In genomic region chr2:169361706-169362345, GRCh38 we compare ENCODE assay signal across 8 cellular contexts. TPM values are rescaled to one million over a fixed set of nuclear protein-coding genes. Genes with fewer than 3 reads are reported as not detected.
A peak's percentile ranks its signal among the peaks of the same experiment; 100 is the strongest.
DNase-seq lines count a peak whose midpoint lies in the region; ATAC-seq and TF ChIP-seq lines count a peak whose summit lies in the region.

No MANE protein-coding gene starts in this region.

- H3K4me1 ChIP-seq in mesenchymal stem cell (ENCODE audit: control insufficient read depth, insufficient read depth, low read depth, low read length): peaks cover 29% of the 10 kb centered on the region
- peaks cover 0 to 45% (median 37%) of the 10 kb centered on the region in 4 donors for H3K4me1 ChIP-seq in tibial artery

- no peak overlapping the region for H2BK12ac ChIP-seq in mesenchymal stem cell (ENCODE audit: low read length in 2 of 2)

- ATAC-seq in GM21360 (IDR thresholded peaks at IDR 0.05; ENCODE audit: unreplicated experiment) (no peak), HG02571 (IDR thresholded peaks at IDR 0.05; ENCODE audit: unreplicated experiment) (no peak)

- H3K4me3 ChIP-seq in coronary artery: peak overlapping the region; percentile 81
- H3K4me3 ChIP-seq in mesenchymal stem cell (ENCODE audit: insufficient read depth in 1 of 2, low read depth in 1 of 2, low read length in 2 of 2): peak overlapping the region; percentile 56 to 73
- peak overlapping the region; percentile 48 to 60 for H3K4me3 ChIP-seq in tibial artery

- no peak overlapping the region for H3K14ac ChIP-seq in mesenchymal stem cell (ENCODE audit: low read length in 2 of 2)

- H2BK120ac ChIP-seq in mesenchymal stem cell (ENCODE audit: low read depth, low read length): no peak overlapping the region

- H2BK5ac ChIP-seq in mesenchymal stem cell (ENCODE audit: low read depth, low read length, poor library complexity, severe bottlenecking): no peak overlapping the region

- under 1% methylated on average over 47 of the region's 57 CpGs for WGBS in mesenchymal stem cell

- intact Hi-C loops in tibial artery (cut with DNase I; ENCODE audit: low total_unique reads): no loop called here

- H3K9me3 ChIP-seq in mesenchymal stem cell (ENCODE audit: control insufficient read depth, low read length) (no peaks in the 10 kb centered on the region), tibial artery (no peaks in the 10 kb centered on the region)

- no peak overlapping the region for H2AFZ ChIP-seq in mesenchymal stem cell (ENCODE audit: low read depth, low read length)

- no peak overlapping the region for H3K23ac ChIP-seq in mesenchymal stem cell (ENCODE audit: low read length in 2 of 2)

- no peak overlapping the region for H3K18ac ChIP-seq in mesenchymal stem cell (ENCODE audit: low read depth in 1 of 2, low read length in 2 of 2)

- no peak overlapping the region for H3K4ac ChIP-seq in mesenchymal stem cell (ENCODE audit: low read depth in 1 of 2, low read length in 2 of 2)

- no peak overlapping the region for H4K91ac ChIP-seq in mesenchymal stem cell (ENCODE audit: low read length)

- DNase-seq in COR-L47 (lab: John Stamatoyannopoulos, UW) (peak; percentile 18), NCI-H69 (lab: John Stamatoyannopoulos, UW) (peak; percentile 65), coronary artery (ENCODE audit: low spot score) (no peak), mesenchymal stem cell (peak; percentile 10), tibial artery (no peak), epidermal melanocyte (ENCODE audit: insufficient read length, low spot score) (no peak)

- no peak overlapping the region for H4K8ac ChIP-seq in mesenchymal stem cell (ENCODE audit: low read length)

- no peak overlapping the region for H3K9ac ChIP-seq in mesenchymal stem cell (ENCODE audit: low read length)

- peaks cover 40 to 74% of the 10 kb centered on the region in 2 experiments for H3K27me3 ChIP-seq in mesenchymal stem cell (ENCODE audit: control insufficient read depth in 1 of 2, insufficient read depth in 1 of 2, low read length in 2 of 2)
- peaks cover 0 to 32% of the 10 kb centered on the region in 2 donors for H3K27me3 ChIP-seq in tibial artery

- TF ChIP-seq CTCF in coronary artery (IDR thresholded peaks at IDR 0.05) (no peak), tibial artery (IDR thresholded peaks at IDR 0.05) (no peak)

- H3K27ac ChIP-seq in coronary artery: no peak overlapping the region
- no peak overlapping the region for H3K27ac ChIP-seq in mesenchymal stem cell (ENCODE audit: low read length, poor library complexity, severe bottlenecking)
- no peak overlapping the region for H3K27ac ChIP-seq in tibial artery

- H3K4me2 ChIP-seq in mesenchymal stem cell (ENCODE audit: low read length, poor library complexity, severe bottlenecking): peak overlapping the region; percentile 58

- H3K36me3 ChIP-seq in mesenchymal stem cell (ENCODE audit: control insufficient read depth in 1 of 2, insufficient read depth in 2 of 2, low read depth in 1 of 2, low read length in 2 of 2): no peaks in the 10 kb centered on the region
- H3K36me3 ChIP-seq in tibial artery: no peaks in the 10 kb centered on the region

- H3K79me1 ChIP-seq in mesenchymal stem cell (replicated peaks; ENCODE audit: low read length, poor library complexity, severe bottlenecking): no peaks in the 10 kb centered on the region

- no peak overlapping the region for H2AK5ac ChIP-seq in mesenchymal stem cell (ENCODE audit: low read length, severe bottlenecking)

- H2BK15ac ChIP-seq in mesenchymal stem cell (ENCODE audit: low read depth, poor library complexity, severe bottlenecking): peak overlapping the region; percentile 49

RNA-seq across cellular contexts. Expression of gene LRP2, which starts 0.5 kb away (rescaled TPM):
- polyA plus RNA-seq in mesenchymal stem cell (2013, experiment 1 of 2): not detected
- polyA plus RNA-seq in mesenchymal stem cell (2013, experiment 2 of 2): 0.05 TPM

Comparison
In these comparisons a context has a peak if more than half of its experiments do, and no peak if none do; other contexts are left out.
1. DNase-seq: peak in COR-L47 (single experiment), NCI-H69 (single experiment) and mesenchymal stem cell (single experiment); none in coronary artery (single experiment), tibial artery (0 of 2) and epidermal melanocyte (single experiment).
2. Peak in every context shown above with its lines, with median percentiles within 50 percentile points of each other: H3K4me3 ChIP-seq.